10 cellular contexts compared by ENCODE assay signal in genomic region chr2:17749753-17750438, GRCh38. TPM values are rescaled to one million over a fixed set of nuclear protein-coding genes. Genes with fewer than 3 reads are reported as not detected.
DNase-seq lines count a peak whose midpoint lies in the region; ATAC-seq and TF ChIP-seq lines count a peak whose summit lies in the region.
"Had no signal": no experiment of that assay in that cellular context is flagged by ENCODE, and none has a peak within 500 bp of the region (broad histone marks: within the 10 kb centered on the region; RNA-seq: fewer than 3 reads in every experiment).

No MANE protein-coding gene starts in this region.

- WGBS in right cardiac atrium, result 85% methylated on average over 2 of the region's 2 CpGs

- intact Hi-C loops in right cardiac atrium (cut with DNase I), result loop anchor here in 2 of 4 donors (10.0 kb wide), 1 partner anchor 75 kb away; no protein-coding TSS in a partner anchor

- H3K9me3 ChIP-seq in BLaER1 treated with 17β-estradiol and CSF1 and Interleukin-3, amounts not matched to agents 10 nM and 100 nM (replicated peaks in 1 of 11), result no peaks in the 10 kb centered on the region
- H3K9me3 ChIP-seq in SU-DHL-6 (ENCODE audit: insufficient read depth, low read length) (no peaks in the 10 kb centered on the region), right cardiac atrium (ENCODE audit: control insufficient read depth, low read length) (no peaks in the 10 kb centered on the region)

- TF ChIP-seq CTCF in SU-DHL-6 (IDR thresholded peaks at IDR 0.05; ENCODE audit: insufficient read depth, low read length, poor library complexity, severe bottlenecking), result no peak

- peaks cover 26% of the 10 kb centered on the region for H3F3A ChIP-seq in SU-DHL-6 (ENCODE audit: insufficient read depth)

- H3K9me2 ChIP-seq in SU-DHL-6 (replicated peaks; ENCODE audit: insufficient read depth, low read length), result no peaks in the 10 kb centered on the region

- H3K9ac ChIP-seq in BLaER1 treated with 17β-estradiol and CSF1 and Interleukin-3, amounts not matched to agents 10 nM and 100 nM, result peak overlapping the region; percentile 3 to 99 (median 50); a peak in 17 of 22 replicates
- H3K9ac ChIP-seq in SU-DHL-6 (ENCODE audit: low read length), result peak overlapping the region; percentile 15

- peaks cover 0 to 34% (median 6%) of the 10 kb centered on the region in 11 experiments; a peak in 12 of 22 replicates for H4K20me1 ChIP-seq in BLaER1 treated with 17β-estradiol and CSF1 and Interleukin-3, amounts not matched to agents 10 nM and 100 nM
- peaks cover 2% of the 10 kb centered on the region; the same call in 1 of the 2 replicates for H4K20me1 ChIP-seq in SU-DHL-6 (ENCODE audit: low read depth, low read length)

- DNase-seq in NOMO-1 (lab: John Stamatoyannopoulos, UW; ENCODE audit: unreplicated experiment in 2 of 2), result no peak
- DNase-seq in effector CD4-positive, alpha-beta T cell, result no peak
- DNase-seq in right cardiac atrium, result no peak
- DNase-seq: NCI-H2171 treated with DMSO at 0.1 percent for 48 hours had no signal

- H2AFZ ChIP-seq in SU-DHL-6 (ENCODE audit: low read depth, low read length, severe bottlenecking), result no peak overlapping the region

- ATAC-seq in GM18909 (IDR thresholded peaks at IDR 0.05; ENCODE audit: poor library complexity, unreplicated experiment), result peak; percentile 26
- ATAC-seq in HG02938 (IDR thresholded peaks at IDR 0.05; ENCODE audit: unreplicated experiment), result peak; percentile 34
- no peak for ATAC-seq in HG03039 (IDR thresholded peaks at IDR 0.05; ENCODE audit: unreplicated experiment)
- no peak for ATAC-seq in right cardiac atrium
- ATAC-seq: HCT116 had no signal

- peak overlapping the region; percentile 64 to 91 (median 79); a peak in 21 of 22 replicates for H3K4me2 ChIP-seq in BLaER1 treated with 17β-estradiol and CSF1 and Interleukin-3, amounts not matched to agents 10 nM and 100 nM
- H3K4me2 ChIP-seq in SU-DHL-6 (ENCODE audit: low read depth, low read length, poor library complexity, severe bottlenecking), result peak overlapping the region; percentile 99

- peak overlapping the region in 6 of 10 experiments; percentile 85 to 99 (median 94); a peak in 9 of 20 replicates for H3K4me3 ChIP-seq in BLaER1 treated with 17β-estradiol and CSF1 and Interleukin-3, amounts not matched to agents 10 nM and 100 nM
- H3K4me3 ChIP-seq in SU-DHL-6 (ENCODE audit: insufficient read depth, low read length, poor library complexity, severe bottlenecking) (peak overlapping the region; percentile 9), right cardiac atrium (ENCODE audit: low read length) (no peak overlapping the region)

- no peaks in the 10 kb centered on the region for H3K27me3 ChIP-seq in BLaER1 treated with 17β-estradiol and CSF1 and Interleukin-3, amounts not matched to agents 10 nM and 100 nM
- no peaks in the 10 kb centered on the region for H3K27me3 ChIP-seq in SU-DHL-6 (ENCODE audit: low read length)
- no peaks in the 10 kb centered on the region for H3K27me3 ChIP-seq in right cardiac atrium (ENCODE audit: control insufficient read depth, insufficient read depth)

- peaks cover 6 to 68% (median 41%) of the 10 kb centered on the region in 11 experiments; a peak in 20 of 22 replicates for H3K36me3 ChIP-seq in BLaER1 treated with 17β-estradiol and CSF1 and Interleukin-3, amounts not matched to agents 10 nM and 100 nM
- peaks cover 13% of the 10 kb centered on the region; the same call in 1 of the 2 replicates for H3K36me3 ChIP-seq in SU-DHL-6 (ENCODE audit: low read length)

- peak overlapping the region in 10 of 11 experiments; percentile 31 to 99 (median 95); a peak in 17 of 22 replicates for H3K27ac ChIP-seq in BLaER1 treated with 17β-estradiol and CSF1 and Interleukin-3, amounts not matched to agents 10 nM and 100 nM
- peak overlapping the region; percentile 30 for H3K27ac ChIP-seq in SU-DHL-6 (ENCODE audit: low read depth, low read length)
- H3K27ac ChIP-seq in right cardiac atrium (ENCODE audit: low read length), result no peak overlapping the region

- peaks cover 84% of the 10 kb centered on the region for H3K79me2 ChIP-seq in SU-DHL-6 (ENCODE audit: insufficient read depth, low read length)

- peaks cover 30 to 43% (median 35%) of the 10 kb centered on the region in 10 experiments for H3K4me1 ChIP-seq in BLaER1 treated with 17β-estradiol and CSF1 and Interleukin-3, amounts not matched to agents 10 nM and 100 nM
- peaks cover 3% of the 10 kb centered on the region for H3K4me1 ChIP-seq in right cardiac atrium (ENCODE audit: control insufficient read depth, insufficient read depth, low read length)

RNA-seq across cellular contexts. Expression of gene SMC6, which starts 3.7 kb away (rescaled TPM):
- 10 to 100 TPM; 11.9 to 14.6 (median 13.1) TPM for total RNA-seq in right cardiac atrium
- polyA plus RNA-seq in right cardiac atrium, result 10.0 TPM

RNA-seq across cellular contexts. Expression of gene GEN1, which starts 4.0 kb away (rescaled TPM):
- 1 to 10 TPM; 3.5 to 5.5 (median 4.3) TPM for total RNA-seq in right cardiac atrium
- polyA plus RNA-seq in right cardiac atrium, result 1.5 TPM

Comparison
In these comparisons a context has a peak if more than half of its experiments do, and no peak if none do; other contexts are left out.
1. ATAC-seq: peak in GM18909 (single experiment) and HG02938 (single experiment); none in HG03039 (single experiment) and right cardiac atrium (0 of 2).